Comparison of ENCODE assay signal across 22 cellular contexts in the genomic region with DNA sequence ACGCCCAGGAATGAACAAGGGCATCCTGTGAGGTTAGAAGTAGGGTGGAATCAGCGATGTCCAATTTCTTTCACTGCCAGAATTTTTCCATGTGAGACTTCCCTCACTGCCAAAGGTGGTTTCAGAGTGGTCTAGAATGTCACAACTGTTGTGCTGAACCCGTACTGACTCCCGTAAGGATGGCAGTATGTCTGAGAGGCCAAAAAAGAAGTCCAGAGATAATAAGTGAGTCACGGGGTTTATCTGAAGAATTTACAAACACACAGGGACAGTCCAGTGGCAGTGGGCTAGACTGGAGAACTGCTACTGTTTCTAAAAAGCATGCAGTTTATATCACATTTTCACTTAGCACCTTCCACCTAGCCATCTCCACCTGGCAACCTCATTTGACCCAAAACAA.
"Had no signal": no experiment of that assay in that cellular context is flagged by ENCODE, and none has a peak within 500 bp of the region (broad histone marks: within the 10 kb centered on the region; RNA-seq: fewer than 3 reads in every experiment).

No MANE protein-coding gene starts in this region.

- ATAC-seq: activated CD4-positive, alpha-beta T cell treated with anti-CD3 and anti-CD28 coated beads for 36 hours; activated CD8-positive, alpha-beta T cell treated with anti-CD3 and anti-CD28 coated beads, Interleukin-2, amount 10 ng/mL, durations not matched to agents 7 days and 5 days; activated T-cell treated with anti-CD3 and anti-CD28 coated beads, Interleukin-2, amount 50 U/mL, for 4 hours; activated T-helper 17 cell treated with anti-CD3 and anti-CD28 coated beads, Interleukin-2, amount 50 U/mL, for 72 hours; body of pancreas had no signal

- H3K27me3 ChIP-seq: body of pancreas, colonic mucosa had no signal

- H3K4me1 Mint-ChIP-seq: activated CD4-positive, alpha-beta T cell treated with anti-CD3 and anti-CD28 coated beads for 36 hours; activated CD4-positive, alpha-beta T cell treated with anti-CD3 and anti-CD28 coated beads, Interleukin-2, amount 10 ng/mL, durations not matched to agents 24 days and 14 days; activated T-helper 17 cell treated with anti-CD3 and anti-CD28 coated beads, Interleukin-2, amount 50 U/mL, for 72 hours had no signal

- H3K36me3 ChIP-seq: colonic mucosa had no signal

- H3K4me3 ChIP-seq: body of pancreas, colonic mucosa had no signal

- H3K27me3 Mint-ChIP-seq: activated CD4-positive, alpha-beta T cell treated with anti-CD3 and anti-CD28 coated beads, Interleukin-2, amount 10 ng/mL, durations not matched to agents 24 days and 14 days; activated T-helper 17 cell treated with anti-CD3 and anti-CD28 coated beads, Interleukin-2, amount 50 U/mL, for 72 hours had no signal

- H3K4me1 ChIP-seq: body of pancreas, colonic mucosa had no signal

- H3K9me3 ChIP-seq: body of pancreas, colonic mucosa had no signal

- DNase-seq: activated CD4-positive, alpha-beta memory T cell treated with anti-CD3 and anti-CD28 coated beads for 36 hours; activated CD4-positive, alpha-beta T cell treated with anti-CD3 and anti-CD28 coated beads for 36 hours; activated CD4-positive, alpha-beta T cell treated with anti-CD3 and anti-CD28 coated beads, Interleukin-2, amount 10 ng/mL, durations not matched to agents 24 days and 14 days; activated CD4-positive, CD25-positive, alpha-beta regulatory T cell; activated CD4-positive, CD25-positive, alpha-beta regulatory T cell treated with anti-CD3 and anti-CD28 coated beads, Interleukin-2, amount 50 U/mL, for 72 hours; activated CD8-positive, alpha-beta T cell treated with anti-CD3 and anti-CD28 coated beads, Interleukin-2, amount 10 ng/mL, durations not matched to agents 7 days and 5 days; activated effector memory CD4-positive, alpha-beta T cell treated with Interleukin-2 at 50 U/mL for 16 hours; activated gamma-delta T cell treated with Interleukin-2 at 50 U/mL for 16 hours; activated naive CD4-positive, alpha-beta T cell treated with anti-CD3 and anti-CD28 coated beads, Interleukin-2, amount 50 U/mL, for 16 hours; activated naive CD4-positive, alpha-beta T cell treated with Interleukin-2 at 50 U/mL for 16 hours; activated T-cell treated with anti-CD3 and anti-CD28 coated beads, Interleukin-2, amount 50 U/mL, for 4 hours; amniotic stem cell; anterior cingulate cortex; body of pancreas; caudate nucleus; colonic mucosa; effector CD8-positive, alpha-beta T cell; foreskin fibroblast; T-helper 2 cell had no signal

- H3K9me3 Mint-ChIP-seq: activated CD4-positive, alpha-beta memory T cell treated with anti-CD3 and anti-CD28 coated beads for 36 hours; activated CD4-positive, alpha-beta T cell treated with anti-CD3 and anti-CD28 coated beads, Interleukin-2, amount 10 ng/mL, durations not matched to agents 24 days and 14 days; activated T-cell treated with anti-CD3 and anti-CD28 coated beads, Interleukin-2, amount 50 U/mL, for 4 hours; activated T-helper 17 cell treated with anti-CD3 and anti-CD28 coated beads, Interleukin-2, amount 50 U/mL, for 72 hours had no signal

- H3K27ac Mint-ChIP-seq: activated CD4-positive, alpha-beta memory T cell treated with anti-CD3 and anti-CD28 coated beads for 36 hours; activated CD4-positive, alpha-beta T cell treated with anti-CD3 and anti-CD28 coated beads for 36 hours; activated CD4-positive, alpha-beta T cell treated with anti-CD3 and anti-CD28 coated beads, Interleukin-2, amount 10 ng/mL, durations not matched to agents 24 days and 14 days; activated CD8-positive, alpha-beta T cell treated with anti-CD3 and anti-CD28 coated beads, Interleukin-2, amount 10 ng/mL, durations not matched to agents 7 days and 5 days; activated naive CD8-positive, alpha-beta T cell; activated T-helper 17 cell treated with anti-CD3 and anti-CD28 coated beads, Interleukin-2, amount 50 U/mL, for 72 hours had no signal

- H3K4me3 Mint-ChIP-seq: activated CD4-positive, alpha-beta memory T cell treated with anti-CD3 and anti-CD28 coated beads for 36 hours; activated CD4-positive, alpha-beta T cell treated with anti-CD3 and anti-CD28 coated beads for 36 hours; activated CD4-positive, alpha-beta T cell treated with anti-CD3 and anti-CD28 coated beads, Interleukin-2, amount 10 ng/mL, durations not matched to agents 24 days and 14 days; activated CD8-positive, alpha-beta T cell treated with anti-CD3 and anti-CD28 coated beads, Interleukin-2, amount 10 ng/mL, durations not matched to agents 7 days and 5 days; activated naive CD8-positive, alpha-beta T cell; activated T-cell treated with anti-CD3 and anti-CD28 coated beads, Interleukin-2, amount 50 U/mL, for 4 hours; activated T-helper 17 cell treated with anti-CD3 and anti-CD28 coated beads, Interleukin-2, amount 50 U/mL, for 72 hours had no signal

- H3K27ac ChIP-seq: body of pancreas, colonic mucosa, epithelial cell of prostate had no signal

- H3K36me3 Mint-ChIP-seq: activated CD4-positive, alpha-beta memory T cell treated with anti-CD3 and anti-CD28 coated beads for 36 hours; activated naive CD8-positive, alpha-beta T cell had no signal
